8 cellular contexts compared by ENCODE assay signal in genomic region chr19:6459356-6460098, GRCh38. TPM values are rescaled to one million over a fixed set of nuclear protein-coding genes. Genes with fewer than 3 reads are reported as not detected.
A peak's percentile ranks its signal among the peaks of the same experiment; 100 is the strongest.
DNase-seq lines count a peak whose midpoint lies in the region; ATAC-seq and TF ChIP-seq lines count a peak whose summit lies in the region.

SLC25A23 (minus strand) TSS chr19:6459792; CDS start chr19:6459628, 164 bp downstream.

- CTCF ChIA-PET in naive thymus-derived CD4-positive, alpha-beta T cell (lab: Charles Lee), result interaction anchor here (1.1 kb wide), 1 partner anchor 22 kb away, joined by 3 read pairs; the partner anchor contains the start of gene DENND1C

- intact Hi-C loops in naive thymus-derived CD4-positive, alpha-beta T cell (cut with micrococcal nuclease), result loop anchor here (1.0 to 5.0 kb wide), 14 partner anchors 22 to 1667 kb away; partner anchors contain the start of genes DENND1C (in 2 of the 2), CLPP (in 1 of the 2), FEM1A (in 1 of the 2) and GPR108 (in 1 of the 2)

- H3K27me3 ChIP-seq in naive thymus-derived CD4-positive, alpha-beta T cell (ENCODE audit: control insufficient read depth in 2 of 2, insufficient read depth in 2 of 2, low read length in 2 of 2), result no peaks in the 10 kb centered on the region
- H3K27me3 ChIP-seq in suprapubic skin, result peaks cover 9% of the 10 kb centered on the region

- H3K4me1 Mint-ChIP-seq in activated T-cell treated with anti-CD3 and anti-CD28 coated beads, Interleukin-2, amount 50 U/mL, for 72 hours (ENCODE audit: low read depth), result peaks cover 18% of the 10 kb centered on the region
- peaks cover 11 to 34% (median 28%) of the 10 kb centered on the region in 7 donors for H3K4me1 Mint-ChIP-seq in naive thymus-derived CD4-positive, alpha-beta T cell

- POLR2A ChIA-PET in naive thymus-derived CD4-positive, alpha-beta T cell (lab: Charles Lee), result interaction anchor here (0.5 to 2.3 kb wide), 4 partner anchors 22 to 84 kb away, joined by 3 to 13 read pairs (median 3); partner anchors contain the start of genes DENND1C and KHSRP

- H3K27me3 Mint-ChIP-seq in activated T-cell treated with anti-CD3 and anti-CD28 coated beads, Interleukin-2, amount 50 U/mL, for 72 hours (ENCODE audit: low read depth), result no peaks in the 10 kb centered on the region
- H3K27me3 Mint-ChIP-seq in naive thymus-derived CD4-positive, alpha-beta T cell, result peaks cover 0 to 2% (median 0%) of the 10 kb centered on the region in 5 donors

- H3K27ac ChIP-seq in naive thymus-derived CD4-positive, alpha-beta T cell (ENCODE audit: low read depth, low read length), result peak within 1 kb of the TSS; percentile 83
- peak within 1 kb of the TSS; percentile 51 for H3K27ac ChIP-seq in suprapubic skin

- H3K9me3 ChIP-seq in naive thymus-derived CD4-positive, alpha-beta T cell (ENCODE audit: control insufficient read depth in 2 of 3, low read length in 3 of 3), result peaks cover 0 to 10% (median 0%) of the 10 kb centered on the region in 3 experiments
- no peaks in the 10 kb centered on the region for H3K9me3 ChIP-seq in suprapubic skin

- H3K4me3 ChIP-seq in fibroblast of mammary gland (ENCODE audit: control insufficient read depth, low read depth, low read length) (peak within 1 kb of the TSS; percentile 61), suprapubic skin (peak within 1 kb of the TSS; percentile 85)
- peak within 1 kb of the TSS; percentile 72 for H3K4me3 ChIP-seq in naive thymus-derived CD4-positive, alpha-beta T cell (ENCODE audit: low read length)

- TF ChIP-seq CTCF in fibroblast of mammary gland (conservative IDR thresholded peaks at IDR 0.05; ENCODE audit: control insufficient read depth, insufficient read depth, low read depth, low read length) (no peak), suprapubic skin (IDR thresholded peaks at IDR 0.05) (no peak)

- H3K36me3 Mint-ChIP-seq in activated T-cell treated with anti-CD3 and anti-CD28 coated beads, Interleukin-2, amount 50 U/mL, for 72 hours (ENCODE audit: insufficient read depth in 2 of 2), result peaks cover 4 to 18% of the 10 kb centered on the region in 2 donors
- H3K36me3 Mint-ChIP-seq in naive thymus-derived CD4-positive, alpha-beta T cell, result peaks cover 10 to 26% (median 20%) of the 10 kb centered on the region in 5 donors

- no peak for TF ChIP-seq EP300 in suprapubic skin (IDR thresholded peaks at IDR 0.05)

- peaks cover 0 to 4% of the 10 kb centered on the region in 2 donors for H3K4me1 ChIP-seq in naive thymus-derived CD4-positive, alpha-beta T cell (ENCODE audit: control insufficient read depth in 2 of 2, insufficient read depth in 2 of 2, low read length in 2 of 2)
- peaks cover 41% of the 10 kb centered on the region for H3K4me1 ChIP-seq in suprapubic skin

- H3K9me3 Mint-ChIP-seq in activated T-cell treated with anti-CD3 and anti-CD28 coated beads, Interleukin-2, amount 50 U/mL, for 72 hours, result peaks cover 0 to 2% of the 10 kb centered on the region in 2 donors
- peaks cover 0 to 16% (median 8%) of the 10 kb centered on the region in 11 donors for H3K9me3 Mint-ChIP-seq in naive thymus-derived CD4-positive, alpha-beta T cell

- peak within 1 kb of the TSS; percentile 94 to 96 for H3K4me3 Mint-ChIP-seq in activated T-cell treated with anti-CD3 and anti-CD28 coated beads, Interleukin-2, amount 50 U/mL, for 72 hours
- H3K4me3 Mint-ChIP-seq in naive thymus-derived CD4-positive, alpha-beta T cell, result peak within 1 kb of the TSS; percentile 92 to 99 (median 98)

- no peak for TF ChIP-seq POLR2A in suprapubic skin (IDR thresholded peaks at IDR 0.05)

- 0% methylated on average over 18 of the region's 62 CpGs for WGBS in suprapubic skin

- H3K36me3 ChIP-seq in naive thymus-derived CD4-positive, alpha-beta T cell (ENCODE audit: control insufficient read depth in 2 of 3, insufficient read depth in 3 of 3, low read length in 3 of 3), result peaks cover 0 to 22% (median 7%) of the 10 kb centered on the region in 3 experiments
- peaks cover 15% of the 10 kb centered on the region for H3K36me3 ChIP-seq in suprapubic skin

- H3K27ac Mint-ChIP-seq in activated T-cell treated with anti-CD3 and anti-CD28 coated beads, Interleukin-2, amount 50 U/mL, for 72 hours, result peak within 1 kb of the TSS; percentile 53
- H3K27ac Mint-ChIP-seq in naive thymus-derived CD4-positive, alpha-beta T cell, result peak within 1 kb of the TSS; percentile 83 to 96 (median 91)

- ATAC-seq in GM18517 (IDR thresholded peaks at IDR 0.05; ENCODE audit: unreplicated experiment), result peak; percentile 15
- ATAC-seq in HG03342 (IDR thresholded peaks at IDR 0.05; ENCODE audit: unreplicated experiment), result peak; percentile 23
- ATAC-seq in activated T-cell treated with anti-CD3 and anti-CD28 coated beads, Interleukin-2, amount 50 U/mL, for 72 hours (replicated peaks in 1 of 2), result peak; percentile 20 to 38
- peak; percentile 22 for ATAC-seq in naive thymus-derived CD4-positive, alpha-beta T cell

- DNase-seq in AG08395 (ENCODE audit: low spot score) (peak; percentile 78), OCI-M1 (lab: John Stamatoyannopoulos, UW) (peak; percentile 79), fibroblast of mammary gland (ENCODE audit: low read depth) (peak; percentile 49), suprapubic skin (ENCODE audit: low spot score in 2 of 2) (peak in 1 of 2 donors; percentile 79)
- DNase-seq in activated T-cell treated with anti-CD3 and anti-CD28 coated beads, Interleukin-2, amount 50 U/mL, for 72 hours, result peak; percentile 66 to 69
- DNase-seq in naive thymus-derived CD4-positive, alpha-beta T cell, result peak in 8 of 9 donors; percentile 20 to 70 (median 45)

RNA-seq across cellular contexts. Expression of gene SLC25A23, which starts in this region (rescaled TPM):
- total RNA-seq in activated T-cell treated with anti-CD3 and anti-CD28 coated beads, Interleukin-2, amount 50 U/mL, for 72 hours, result 10 to 100 TPM; 24.6 to 26.3 TPM
- 10 to 100 TPM in 4 of 5 experiments, 1 to 10 TPM in 1; 9.0 to 31.3 (median 22.0) TPM for total RNA-seq in naive thymus-derived CD4-positive, alpha-beta T cell
- polyA plus RNA-seq in naive thymus-derived CD4-positive, alpha-beta T cell, result 10 to 100 TPM; 18.8 to 35.0 TPM
- total RNA-seq in suprapubic skin, result 10 to 100 TPM; 39.5 to 76.3 (median 61.6) TPM
